ENCODE assay signal across 26 cellular contexts in the genomic region with DNA sequence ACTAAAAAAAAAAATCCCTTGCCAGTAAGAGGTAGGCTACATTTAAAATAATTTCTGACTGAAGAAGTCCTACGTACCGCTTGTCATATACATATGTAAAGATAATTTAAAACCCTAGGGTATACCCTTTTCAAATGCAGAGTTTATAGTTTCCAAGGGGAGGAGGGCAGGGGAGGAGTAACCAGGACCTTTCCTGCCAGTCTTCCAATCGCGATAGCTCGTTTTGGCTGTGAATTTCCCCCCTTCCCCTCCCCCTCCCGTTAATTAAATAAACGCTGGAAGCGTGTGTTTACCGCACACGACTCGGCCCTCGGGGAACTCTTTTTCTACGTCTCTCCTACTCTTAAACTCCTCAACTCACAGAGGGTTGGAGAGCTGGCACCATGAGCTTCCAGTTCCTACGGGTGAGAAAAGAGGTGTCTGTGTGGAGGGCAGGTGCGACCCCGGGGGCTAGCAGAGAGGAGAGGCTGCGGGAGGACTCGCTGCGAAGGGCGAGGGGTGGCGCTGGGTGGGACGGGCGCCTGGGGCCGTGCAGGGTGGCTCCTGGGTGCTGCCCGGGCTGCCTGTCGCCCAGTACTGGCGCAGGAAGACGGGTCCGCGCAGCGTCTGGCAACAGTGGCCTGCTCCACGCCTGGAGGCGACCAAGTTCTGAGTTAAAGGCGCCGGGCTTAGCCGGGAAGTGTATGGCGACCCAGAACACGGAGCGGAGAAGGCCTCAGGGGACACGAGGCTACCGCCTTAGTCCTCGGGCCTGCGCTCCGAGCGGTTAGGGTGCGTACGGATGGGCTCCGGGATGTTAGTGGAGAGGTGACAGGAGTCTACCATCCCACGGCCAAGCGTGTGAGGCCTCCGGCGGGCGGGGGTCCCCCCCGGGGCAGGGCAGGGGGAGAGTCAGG. TPM values are rescaled to one million over a fixed set of nuclear protein-coding genes. Genes with fewer than 3 reads are reported as not detected.
A peak's percentile ranks its signal among the peaks of the same experiment; 100 is the strongest.
DNase-seq lines count a peak whose midpoint lies in the region; ATAC-seq and TF ChIP-seq lines count a peak whose summit lies in the region.
"Had no signal": no experiment of that assay in that cellular context is flagged by ENCODE, and none has a peak within 500 bp of the region (broad histone marks: within the 10 kb centered on the region; RNA-seq: fewer than 3 reads in every experiment).

No MANE protein-coding gene starts in this region.

- BruUV-seq in PC-9 (replicated peaks; lab: Mats Ljungman, UMichigan) = no TSS peak

- ATAC-seq in HG03521 (IDR thresholded peaks at IDR 0.05; ENCODE audit: unreplicated experiment) = no peak
- ATAC-seq: A549, HCT116, T-cell had no signal

- no peaks in the 10 kb centered on the region for H3K36me3 ChIP-seq in PC-9 (ENCODE audit: low read depth)
- H3K36me3 ChIP-seq in iPS-20b (ENCODE audit: insufficient read depth, low read depth, low read length) = no peaks in the 10 kb centered on the region
- H3K36me3 ChIP-seq: BLaER1, prostate gland, vagina had no signal

- H3K9me2 ChIP-seq in PC-9 (ENCODE audit: insufficient read depth) = no peaks in the 10 kb centered on the region

- peak overlapping the region; percentile 82 for H2AFZ ChIP-seq in PC-9

- H3K27me3 ChIP-seq in PC-9 (ENCODE audit: insufficient read depth, low read depth) (no peaks in the 10 kb centered on the region), iPS-20b (ENCODE audit: insufficient read depth, low read length) (peaks cover 64% of the 10 kb centered on the region)
- H3K27me3 ChIP-seq: vagina had no signal

- H3K4me1 Mint-ChIP-seq in activated CD4-positive, alpha-beta T cell treated with anti-CD3 and anti-CD28 coated beads, Interleukin-2, amount 10 ng/mL, durations not matched to agents 24 days and 14 days = peaks cover 6% of the 10 kb centered on the region

- H3K27ac ChIP-seq in PC-9 = peak overlapping the region; percentile 46
- H3K27ac ChIP-seq in iPS-20b (ENCODE audit: low read length) = no peak overlapping the region
- H3K27ac ChIP-seq: A549, BLaER1, HL-60, prostate gland, vagina had no signal

- peak overlapping the region; percentile 3; the same call in 1 of the 2 replicates for H3K9ac ChIP-seq in iPS-20b (ENCODE audit: low read depth, low read length)
- H3K9ac ChIP-seq: BLaER1 had no signal

- POLR2A ChIA-PET in PC-9 (lab: Charles Lee; ENCODE audit: unreplicated experiment) = no interaction called here

- H3K4me3 Mint-ChIP-seq in activated CD4-positive, alpha-beta T cell treated with anti-CD3 and anti-CD28 coated beads, Interleukin-2, amount 10 ng/mL, durations not matched to agents 24 days and 14 days = no peak overlapping the region
- H3K4me3 Mint-ChIP-seq: activated naive CD4-positive, alpha-beta T cell treated with anti-CD3 and anti-CD28 coated beads for 36 hours; T-cell had no signal

- intact Hi-C loops in activated CD4-positive, alpha-beta T cell treated with anti-CD3 and anti-CD28 coated beads, Interleukin-2, amount 10 ng/mL, durations not matched to agents 24 days and 14 days (cut with micrococcal nuclease) = loop anchor here (5.0 kb wide), 1 partner anchor 637 kb away; no protein-coding TSS in a partner anchor
- intact Hi-C loops in PC-9 (cut with micrococcal nuclease; ENCODE audit: unreplicated experiment) = loop anchor here (5.0 to 10.0 kb wide), 3 partner anchors 177 to 422 kb away; no protein-coding TSS in a partner anchor

- H3K4me2 ChIP-seq in PC-9 = peak overlapping the region; percentile 99
- H3K4me2 ChIP-seq: A549, BLaER1 had no signal

- peak; percentile 54 for DNase-seq in activated CD4-positive, alpha-beta T cell treated with anti-CD3 and anti-CD28 coated beads, Interleukin-2, amount 10 ng/mL, durations not matched to agents 24 days and 14 days
- no peak for DNase-seq in activated CD4-positive, alpha-beta T cell treated with anti-CD3 and anti-CD28 coated beads, Interleukin-2, amount 50 U/mL, for 4 hours
- DNase-seq in PC-9 (peak in 1 of 2 experiments; percentile 35), retina (peak; percentile 63), dedifferentiated amniotic fluid mesenchymal stem cell (ENCODE audit: extremely low spot score) (no peak), HuH-7.5 (ENCODE audit: low spot score) (no peak)
- DNase-seq: activated CD4-positive, alpha-beta T cell treated with anti-CD3 and anti-CD28 coated beads, Interleukin-2, amount 50 U/mL, for 1 hour; activated naive CD4-positive, alpha-beta T cell treated with anti-CD3 and anti-CD28 coated beads for 36 hours; activated T-cell treated with anti-CD3 and anti-CD28 coated beads for 4 hours; cerebellar nuclear complex; effector CD8-positive, alpha-beta T cell; naive B cell; NCI-H187 treated with DMSO at 0.1 percent for 48 hours; NCI-H345; stimulated activated CD8-positive, alpha-beta memory T cell treated with anti-CD3 and anti-CD28 coated beads, Interleukin-4, amount 100 ng/mL, for 48 hours; substantia nigra; T-cell had no signal

- peaks cover 49% of the 10 kb centered on the region for H3K27me3 Mint-ChIP-seq in activated CD4-positive, alpha-beta T cell treated with anti-CD3 and anti-CD28 coated beads, Interleukin-2, amount 10 ng/mL, durations not matched to agents 24 days and 14 days

- CTCF ChIA-PET in PC-9 (lab: Charles Lee) = no interaction called here

- H3K9me3 ChIP-seq in PC-9 (ENCODE audit: insufficient read depth, low read depth) (no peaks in the 10 kb centered on the region), iPS-20b (ENCODE audit: insufficient read depth, low read depth, low read length) (no peaks in the 10 kb centered on the region)
- H3K9me3 ChIP-seq: A549, prostate gland, vagina had no signal

- H3K4me3 ChIP-seq in PC-9 (peak overlapping the region; percentile 62), iPS-20b (ENCODE audit: low read length) (peak overlapping the region; percentile 88)
- H3K4me3 ChIP-seq: A549, BLaER1, prostate gland, vagina had no signal

- no peak overlapping the region for H3K27ac Mint-ChIP-seq in activated CD4-positive, alpha-beta T cell treated with anti-CD3 and anti-CD28 coated beads, Interleukin-2, amount 10 ng/mL, durations not matched to agents 24 days and 14 days
- H3K27ac Mint-ChIP-seq: activated naive CD4-positive, alpha-beta T cell treated with anti-CD3 and anti-CD28 coated beads for 36 hours; T-cell had no signal

- no peak for TF ChIP-seq CTCF in PC-9 (conservative IDR thresholded peaks at IDR 0.05)

- no peaks in the 10 kb centered on the region for H3K36me3 Mint-ChIP-seq in activated CD4-positive, alpha-beta T cell treated with anti-CD3 and anti-CD28 coated beads, Interleukin-2, amount 10 ng/mL, durations not matched to agents 24 days and 14 days (ENCODE audit: low read depth)
- H3K36me3 Mint-ChIP-seq: naive B cell, T-cell had no signal

- H3K4me1 ChIP-seq in PC-9 (replicated peaks; ENCODE audit: insufficient read depth) = peaks cover 35% of the 10 kb centered on the region
- H3K4me1 ChIP-seq in iPS-20b (ENCODE audit: insufficient read depth, low read length) = peaks cover 12% of the 10 kb centered on the region; the same call in 1 of the 2 replicates
- H3K4me1 ChIP-seq: A549, prostate gland had no signal

- H3K79me2 ChIP-seq in PC-9 (ENCODE audit: low read depth) = peaks cover 46% of the 10 kb centered on the region

- H3K9me3 Mint-ChIP-seq in activated CD4-positive, alpha-beta T cell treated with anti-CD3 and anti-CD28 coated beads, Interleukin-2, amount 10 ng/mL, durations not matched to agents 24 days and 14 days = no peaks in the 10 kb centered on the region
- H3K9me3 Mint-ChIP-seq: activated naive CD4-positive, alpha-beta T cell treated with anti-CD3 and anti-CD28 coated beads for 36 hours; naive B cell; T-cell had no signal

- H3F3A ChIP-seq in PC-9 (ENCODE audit: insufficient read depth, low read depth) = peaks cover 17% of the 10 kb centered on the region; the same call in 1 of the 2 replicates

- H4K20me1 ChIP-seq in PC-9 (ENCODE audit: insufficient read depth) = no peaks in the 10 kb centered on the region

RNA-seq across cellular contexts. Expression of gene TFAP2C, which starts 4.1 kb away (rescaled TPM):
- not detected in 2 replicates for total RNA-seq in activated CD4-positive, alpha-beta T cell treated with anti-CD3 and anti-CD28 coated beads, Interleukin-2, amount 10 ng/mL, durations not matched to agents 24 days and 14 days
- total RNA-seq in PC-9 (2021) = 27.8 and 34.8 TPM in 2 replicates
- total RNA-seq: activated naive CD4-positive, alpha-beta T cell treated with anti-CD3 and anti-CD28 coated beads for 36 hours; lung microvascular endothelial cell had no signal

Comparison
In these comparisons a context has a peak if more than half of its experiments do, and no peak if none do; other contexts are left out.
1. DNase-seq: peak in activated CD4-positive, alpha-beta T cell treated with anti-CD3 and anti-CD28 coated beads, Interleukin-2, amount 10 ng/mL, durations not matched to agents 24 days and 14 days (single experiment) and retina (single experiment); none in activated CD4-positive, alpha-beta T cell treated with anti-CD3 and anti-CD28 coated beads, Interleukin-2, amount 50 U/mL, for 4 hours (0 of 2), dedifferentiated amniotic fluid mesenchymal stem cell (single experiment) and HuH-7.5 (single experiment).
2. RNA of gene TFAP2C, which starts 4.1 kb away (total RNA-seq): 27.8 to 34.8 TPM in PC-9; not detected in activated CD4-positive, alpha-beta T cell treated with anti-CD3 and anti-CD28 coated beads, Interleukin-2, amount 10 ng/mL, durations not matched to agents 24 days and 14 days; every median in the first group is over 10 times any median in the second.